ENCODE assay signal across 8 cellular contexts in genomic region chr12:64759035-64759894, GRCh38. TPM values are rescaled to one million over a fixed set of nuclear protein-coding genes. Genes with fewer than 3 reads are reported as not detected.
DNase-seq lines count a peak whose midpoint lies in the region; ATAC-seq and TF ChIP-seq lines count a peak whose summit lies in the region.

TSS of gene GNS (minus strand) at chr12:64759406. CDS start at chr12:64759276, 130 bp downstream.

- H3K27ac ChIP-seq in Panc1 (ENCODE audit: low read length) (peak within 1 kb of the TSS; percentile 95), muscle layer of duodenum (ENCODE audit: low read length) (peak within 1 kb of the TSS; percentile 91)

- H3K4me1 ChIP-seq in Panc1 (ENCODE audit: control insufficient read depth, insufficient read depth, low read length), result peaks cover 8% of the 10 kb centered on the region; the same call in 1 of the 2 replicates
- H3K4me1 ChIP-seq in muscle layer of duodenum (ENCODE audit: control insufficient read depth in 1 of 2, insufficient read depth in 2 of 2, low read length in 2 of 2), result peaks cover 4 to 22% of the 10 kb centered on the region in 2 donors

- H3K36me3 ChIP-seq in Panc1 (ENCODE audit: control insufficient read depth, insufficient read depth, low read length), result no peaks in the 10 kb centered on the region; the same call in 1 of the 2 replicates
- H3K36me3 ChIP-seq in muscle layer of duodenum (ENCODE audit: control insufficient read depth in 1 of 2, insufficient read depth in 2 of 2, low read length in 2 of 2), result no peaks in the 10 kb centered on the region

- in situ Hi-C loops in Panc1 (cut with HindIII; ENCODE audit: low pct_unique_long_range_greater_than_20kb, low sequenced_read_pairs), result no loop called here

- peak within 1 kb of the TSS; percentile 99 to 100 for H3K4me3 ChIP-seq in Panc1 (ENCODE audit: low read depth in 2 of 2, low read length in 2 of 2)
- peak within 1 kb of the TSS; percentile 94 to 99 for H3K4me3 ChIP-seq in muscle layer of duodenum (ENCODE audit: low read depth in 1 of 2, low read length in 2 of 2)

- POLR2A ChIA-PET in Panc1 (lab: Charles Lee), result no interaction called here

- intact Hi-C loops in Panc1 (cut with micrococcal nuclease; ENCODE audit: unreplicated experiment), result no loop called here

- ATAC-seq in GM21619 (IDR thresholded peaks at IDR 0.05; ENCODE audit: unreplicated experiment) (peak; percentile 63), Panc1 (peak; percentile 97), esophagus mucosa (peak; percentile 97)

- BruUV-seq in Panc1 (replicated peaks; lab: Mats Ljungman, UMichigan), result no TSS peak

- no peaks in the 10 kb centered on the region for H3K27me3 ChIP-seq in Panc1 (ENCODE audit: control insufficient read depth, insufficient read depth, low read length)
- no peaks in the 10 kb centered on the region for H3K27me3 ChIP-seq in muscle layer of duodenum (ENCODE audit: low read depth, low read length)

- no peak for TF ChIP-seq CTCF in Panc1 (IDR thresholded peaks at IDR 0.05)

- CTCF ChIA-PET in Panc1 (lab: Charles Lee), result no interaction called here

- no peaks in the 10 kb centered on the region for H3K9me3 ChIP-seq in Panc1 (ENCODE audit: control insufficient read depth, insufficient read depth, low read depth, low read length)
- no peaks in the 10 kb centered on the region for H3K9me3 ChIP-seq in muscle layer of duodenum (ENCODE audit: control insufficient read depth in 1 of 2, low read length in 2 of 2)

- DNase-seq in DMS153 (lab: John Stamatoyannopoulos, UW) (peak; percentile 88), KG1 (lab: John Stamatoyannopoulos, UW) (peak; percentile 4), Panc1 (ENCODE audit: low read depth, low spot score) (peak; percentile 67)
- DNase-seq in activated T-cell treated with anti-CD3 and anti-CD28 coated beads, Interleukin-2, amount 50 U/mL, for 48 hours, result peak; percentile 98 to 99
- DNase-seq in stimulated activated CD8-positive, alpha-beta memory T cell treated with anti-CD3 and anti-CD28 coated beads, Interleukin-7, amount 100 ng/mL, for 4 hours (ENCODE audit: low read depth in 2 of 2), result peak; percentile 87 to 89

RNA-seq across cellular contexts. Expression of gene GNS, which starts in this region (rescaled TPM):
- total RNA-seq in Panc1 (2021; ENCODE audit: unreplicated experiment) (117 TPM), esophagus mucosa (28.9 TPM)
- 66.9 TPM for polyA plus RNA-seq in Panc1 (2012; ENCODE audit: insufficient read length)

Comparison
In these comparisons a context has a peak if more than half of its experiments do, and no peak if none do; other contexts are left out.
1. Peak in every context shown above with its lines: DNase-seq, ATAC-seq, H3K4me3 ChIP-seq and H3K27ac ChIP-seq.
2. DNase-seq: peak in every context shown above with its lines; median percentile 98 in activated T-cell treated with anti-CD3 and anti-CD28 coated beads, Interleukin-2, amount 50 U/mL, for 48 hours; 88 in DMS153; 88 in stimulated activated CD8-positive, alpha-beta memory T cell treated with anti-CD3 and anti-CD28 coated beads, Interleukin-7, amount 100 ng/mL, for 4 hours; 67 in Panc1; 4 in KG1.